8 cellular contexts compared by ENCODE assay signal in genomic region chr3:160707187-160707789, GRCh38. TPM values are rescaled to one million over a fixed set of nuclear protein-coding genes. Genes with fewer than 3 reads are reported as not detected.
DNase-seq lines count a peak whose midpoint lies in the region; ATAC-seq and TF ChIP-seq lines count a peak whose summit lies in the region.

No MANE protein-coding gene starts in this region.

- intact Hi-C loops in right cardiac atrium (cut with DNase I) = loop anchor here in 3 of 4 donors (5.0 kb wide), 1 partner anchor 235 kb away; no protein-coding TSS in a partner anchor

- H3K9ac ChIP-seq in adipocyte (ENCODE audit: low read length) = no peak overlapping the region

- no peaks in the 10 kb centered on the region for H3K36me3 ChIP-seq in adipocyte (ENCODE audit: control insufficient read depth, insufficient read depth, low read length, severe bottlenecking)

- ATAC-seq in HG03354 (IDR thresholded peaks at IDR 0.05; ENCODE audit: poor library complexity, severe bottlenecking, unreplicated experiment) (peak; percentile 75), right cardiac atrium (peak; percentile 71), HG03135 (IDR thresholded peaks at IDR 0.05; ENCODE audit: unreplicated experiment) (no peak)

- 21% methylated on average over 4 of the region's 4 CpGs for WGBS in right cardiac atrium

- H3K27ac ChIP-seq in right cardiac atrium (ENCODE audit: low read length) = no peak overlapping the region

- H3K4me3 ChIP-seq in AG09309 (ENCODE audit: control insufficient read depth, low read depth, low read length) = no peak overlapping the region
- no peak overlapping the region for H3K4me3 ChIP-seq in adipocyte (ENCODE audit: low read length)
- H3K4me3 ChIP-seq in right cardiac atrium (ENCODE audit: low read length) = no peak overlapping the region
- H3K4me3 ChIP-seq in skeletal muscle cell (ENCODE audit: low read depth, low read length) = no peak overlapping the region

- H3K27me3 ChIP-seq in adipocyte (replicated peaks; ENCODE audit: control insufficient read depth, insufficient read depth, low read length) (peaks cover 16% of the 10 kb centered on the region), right cardiac atrium (ENCODE audit: control insufficient read depth, insufficient read depth) (no peaks in the 10 kb centered on the region)

- H3K4me1 ChIP-seq in adipocyte (ENCODE audit: control insufficient read depth, insufficient read depth, low read length) (no peaks in the 10 kb centered on the region), right cardiac atrium (ENCODE audit: control insufficient read depth, insufficient read depth, low read length) (no peaks in the 10 kb centered on the region)

- peak; percentile 59 for TF ChIP-seq CTCF in AG09309 (IDR thresholded peaks at IDR 0.05; ENCODE audit: control insufficient read depth, insufficient read depth, low read depth, low read length, missing control alignments)
- peak; percentile 23; the same call in 1 of the 2 replicates for TF ChIP-seq CTCF in GM12874 (IDR thresholded peaks at IDR 0.05; ENCODE audit: insufficient read depth, low read depth, low read length)

- DNase-seq in AG09309 (ENCODE audit: low read depth) (no peak), NCI-H526 (lab: John Stamatoyannopoulos, UW) (peak; percentile 24 to 77), adipocyte (ENCODE audit: low read depth) (peak; percentile 75), right cardiac atrium (no peak), skeletal muscle cell (ENCODE audit: low read depth) (peak; percentile 11)

- H3K9me3 ChIP-seq in adipocyte (ENCODE audit: control insufficient read depth, low read length) = no peaks in the 10 kb centered on the region
- H3K9me3 ChIP-seq in right cardiac atrium (ENCODE audit: control insufficient read depth, low read length) = no peaks in the 10 kb centered on the region

RNA-seq across cellular contexts. Expression of gene ARL14, which starts 30.3 kb away (rescaled TPM):
- total RNA-seq in right cardiac atrium = not detected
- polyA plus RNA-seq in right cardiac atrium = 0.07 TPM

RNA-seq across cellular contexts. Expression of gene PPM1L, which starts 48.7 kb away (rescaled TPM):
- 10 to 100 TPM; 23.4 to 31.7 (median 27.2) TPM for total RNA-seq in right cardiac atrium
- 6.1 TPM for polyA plus RNA-seq in right cardiac atrium

Comparison
In these comparisons a context has a peak if more than half of its experiments do, and no peak if none do; other contexts are left out.
1. DNase-seq: peak in NCI-H526 (2 of 2), adipocyte (single experiment) and skeletal muscle cell (single experiment); none in AG09309 (single experiment) and right cardiac atrium (0 of 3).